10 cellular contexts compared by ENCODE assay signal in the genomic region with DNA sequence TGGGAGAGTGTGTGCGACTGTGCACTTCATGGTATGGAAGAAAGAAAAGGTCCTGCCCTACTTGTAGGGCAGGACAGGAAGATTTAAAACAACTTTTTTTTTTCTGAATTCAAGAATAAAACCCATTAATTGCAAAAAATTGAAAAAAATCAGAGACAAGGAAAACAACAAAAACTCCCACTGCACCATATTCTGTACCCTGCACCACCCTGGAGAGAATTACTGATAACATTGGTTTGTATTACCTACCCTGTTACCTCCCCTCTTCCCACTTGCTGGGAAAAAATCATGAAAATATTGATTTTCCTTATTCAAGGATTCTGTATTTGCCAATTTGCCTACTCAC.
A peak's percentile ranks its signal among the peaks of the same experiment; 100 is the strongest.
DNase-seq lines count a peak whose midpoint lies in the region; ATAC-seq, FAIRE-seq and TF ChIP-seq lines count a peak whose summit lies in the region.
"Had no signal": no experiment of that assay in that cellular context is flagged by ENCODE, and none has a peak within 500 bp of the region (broad histone marks: within the 10 kb centered on the region; RNA-seq: fewer than 3 reads in every experiment).

No MANE protein-coding gene starts in this region.

- intact Hi-C loops in HCT116 (cut with micrococcal nuclease): loop anchor here (1.0 to 5.0 kb wide), 2 partner anchors 267 to 1216 kb away; no protein-coding TSS in a partner anchor
- intact Hi-C loops in activated CD4-positive, alpha-beta T cell treated with anti-CD3 and anti-CD28 coated beads, Interleukin-2, amount 10 ng/mL, durations not matched to agents 24 days and 14 days (cut with micrococcal nuclease): loop anchor here (5.0 kb wide), 1 partner anchor 1216 kb away; no protein-coding TSS in a partner anchor

- H3K9me3 ChIP-seq in HCT116 (ENCODE audit: control insufficient read depth in 1 of 2, insufficient read depth in 1 of 2, low read depth in 1 of 2, low read length in 2 of 2) (no peaks in the 10 kb centered on the region; a peak in 1 of 4 replicates), keratinocyte (ENCODE audit: control insufficient read depth, low read depth, low read length) (no peaks in the 10 kb centered on the region)
- H3K9me3 ChIP-seq: Caco-2 had no signal

- no peaks in the 10 kb centered on the region for H3K36me3 Mint-ChIP-seq in activated CD4-positive, alpha-beta T cell treated with anti-CD3 and anti-CD28 coated beads, Interleukin-2, amount 10 ng/mL, durations not matched to agents 24 days and 14 days (ENCODE audit: low read depth)

- H3K27ac Mint-ChIP-seq in activated CD4-positive, alpha-beta T cell treated with anti-CD3 and anti-CD28 coated beads, Interleukin-2, amount 10 ng/mL, durations not matched to agents 24 days and 14 days: no peak overlapping the region

- H3K9ac ChIP-seq in HCT116 (ENCODE audit: low read length) (no peak overlapping the region), keratinocyte (ENCODE audit: control insufficient read depth, extremely low read depth, insufficient read depth, low read length) (peak overlapping the region; percentile 24)

- DNase-seq in HCT116 (ENCODE audit: low read depth, low spot score) (no peak), keratinocyte (ENCODE audit: low read depth, low spot score) (no peak), kidney glomerular epithelial cell (lab: John Stamatoyannopoulos, UW) (no peak), NK-92 (lab: John Stamatoyannopoulos, UW; ENCODE audit: unreplicated experiment) (no peak)
- DNase-seq in activated CD4-positive, alpha-beta T cell treated with anti-CD3 and anti-CD28 coated beads, Interleukin-2, amount 10 ng/mL, durations not matched to agents 24 days and 14 days: no peak
- DNase-seq: DMS153 had no signal

- no peaks in the 10 kb centered on the region for H3K9me1 ChIP-seq in keratinocyte (ENCODE audit: control insufficient read depth, extremely low read depth, insufficient read depth, low read length)

- no peak overlapping the region for H3K4me3 Mint-ChIP-seq in activated CD4-positive, alpha-beta T cell treated with anti-CD3 and anti-CD28 coated beads, Interleukin-2, amount 10 ng/mL, durations not matched to agents 24 days and 14 days

- H2AFZ ChIP-seq in HCT116 (ENCODE audit: low read depth, low read length, poor library complexity, severe bottlenecking): peak overlapping the region; percentile 68
- H2AFZ ChIP-seq in keratinocyte (ENCODE audit: control insufficient read depth, low read length): no peak overlapping the region

- H3K9me2 ChIP-seq in HCT116 (ENCODE audit: insufficient read depth): no peaks in the 10 kb centered on the region

- no TSS peak for BruUV-seq in HCT116 (replicated peaks; lab: Mats Ljungman, UMichigan)

- H3K79me2 ChIP-seq in HCT116 (ENCODE audit: insufficient read depth, low read length) (no peaks in the 10 kb centered on the region), keratinocyte (ENCODE audit: control insufficient read depth, insufficient read depth, low read length) (no peaks in the 10 kb centered on the region)

- ATAC-seq in HCT116: no peak
- ATAC-seq: Right ventricle myocardium inferior had no signal

- H3K9me3 Mint-ChIP-seq in activated CD4-positive, alpha-beta T cell treated with anti-CD3 and anti-CD28 coated beads, Interleukin-2, amount 10 ng/mL, durations not matched to agents 24 days and 14 days: no peaks in the 10 kb centered on the region

- RAD21 ChIA-PET in HCT116 (lab: Charles Lee; ENCODE audit: low non-redundant PET in 1 of 2, low total read pairs in 2 of 2, uncharacterized antibody in 2 of 2, unreplicated experiment in 2 of 2): interaction anchor here in 1 of 2 experiments (0.5 to 1.3 kb wide), 2 partner anchors 20 to 267 kb away, joined by 3 read pairs; no protein-coding TSS in a partner anchor

- dilution Hi-C loops in keratinocyte (cut with MboI; ENCODE audit: extremely low pct_ligation_motif_present, low sequenced_read_pairs): no loop called here

- CTCF ChIA-PET in HCT116 (lab: Charles Lee): interaction anchor here (0.7 to 1.9 kb wide), 7 partner anchors 10 to 1332 kb away, joined by 3 to 10 read pairs (median 3); no protein-coding TSS in a partner anchor

- peak overlapping the region; percentile 34 for H3K4me2 ChIP-seq in HCT116 (ENCODE audit: low read length)
- H3K4me2 ChIP-seq in keratinocyte (ENCODE audit: control insufficient read depth, extremely low read depth, insufficient read depth, low read depth, low read length): no peak overlapping the region

- POLR2A ChIA-PET in HCT116 (lab: Charles Lee): no interaction called here

- H3K4me1 ChIP-seq in HCT116 (ENCODE audit: control insufficient read depth in 1 of 2, insufficient read depth in 2 of 2, low read length in 2 of 2) (peaks cover 0 to 18% of the 10 kb centered on the region in 2 experiments; a peak in 2 of 4 replicates), keratinocyte (ENCODE audit: control insufficient read depth, extremely low read depth, insufficient read depth, low read length) (peaks cover 25% of the 10 kb centered on the region)
- H3K4me1 ChIP-seq: Caco-2 had no signal

- FAIRE-seq in keratinocyte (lab: Jason Lieb, UNC): no peak

- H3K36me3 ChIP-seq in HCT116 (ENCODE audit: control insufficient read depth in 1 of 2, insufficient read depth in 2 of 2, low read length in 2 of 2) (no peaks in the 10 kb centered on the region), keratinocyte (ENCODE audit: control insufficient read depth in 2 of 2, extremely low read depth in 1 of 2, insufficient read depth in 2 of 2, low read length in 2 of 2) (no peaks in the 10 kb centered on the region)

- TF ChIP-seq RAD21 in HCT116 (IDR thresholded peaks at IDR 0.05; ENCODE audit: low read depth): no peak

- TF ChIP-seq CTCF in 22Rv1 (IDR thresholded peaks at IDR 0.05) (peak; percentile 42), HCT116 (IDR thresholded peaks at IDR 0.05 in 2 of 3, conservative IDR thresholded peaks at IDR 0.05 in 1 of 3; ENCODE audit: borderline replicate concordance in 1 of 3, insufficient read depth in 1 of 3, low read depth in 2 of 3, low read length in 2 of 3) (no peak), VCaP (conservative IDR thresholded peaks at IDR 0.05) (peak; percentile 43), keratinocyte (optimal IDR thresholded peaks at IDR 0.05 in 1 of 3, IDR thresholded peaks at IDR 0.05 in 1 of 3, conservative IDR thresholded peaks at IDR 0.05 in 1 of 3; ENCODE audit: extremely low read depth in 1 of 3, insufficient read depth in 2 of 3, low read length in 3 of 3) (no peak)

- TF ChIP-seq POLR2A in HCT116 (IDR thresholded peaks at IDR 0.05; ENCODE audit: borderline replicate concordance, extremely low read depth, insufficient read depth, insufficient read length): no peak

- H3K27me3 ChIP-seq in HCT116 (ENCODE audit: insufficient read depth, low read length): no peaks in the 10 kb centered on the region
- H3K27me3 ChIP-seq in keratinocyte (ENCODE audit: control insufficient read depth, extremely low read depth, insufficient read depth, low read length): no peaks in the 10 kb centered on the region

- no peaks in the 10 kb centered on the region for H4K20me1 ChIP-seq in HCT116 (ENCODE audit: insufficient read depth)
- no peaks in the 10 kb centered on the region for H4K20me1 ChIP-seq in keratinocyte (ENCODE audit: control insufficient read depth, extremely low read depth, insufficient read depth, low read length)

- H3K27me3 Mint-ChIP-seq in activated CD4-positive, alpha-beta T cell treated with anti-CD3 and anti-CD28 coated beads, Interleukin-2, amount 10 ng/mL, durations not matched to agents 24 days and 14 days: peaks cover 13% of the 10 kb centered on the region

- H3K27ac ChIP-seq in 22Rv1 (no peak overlapping the region), HCT116 (ENCODE audit: low read depth, low read length) (no peak overlapping the region), VCaP (no peak overlapping the region), keratinocyte (ENCODE audit: control insufficient read depth, insufficient read depth, low read length) (peak overlapping the region; percentile 68)

- H3K4me1 Mint-ChIP-seq in activated CD4-positive, alpha-beta T cell treated with anti-CD3 and anti-CD28 coated beads, Interleukin-2, amount 10 ng/mL, durations not matched to agents 24 days and 14 days: peaks cover 7% of the 10 kb centered on the region

- H3K4me3 ChIP-seq in HCT116 (replicated peaks in 1 of 2; ENCODE audit: low read depth in 1 of 2, low read length in 2 of 2): no peak overlapping the region; a peak in 1 of 4 replicates
- H3K4me3 ChIP-seq in keratinocyte (ENCODE audit: control insufficient read depth in 2 of 3, extremely low read depth in 1 of 3, insufficient read depth in 2 of 3, low read depth in 1 of 3, low read length in 3 of 3): no peak overlapping the region

TF ChIP-seq in HCT116, 20 proteins besides CTCF, POLR2A, EP300 and RAD21:
- no peak for TF ChIP-seq POLR2AphosphoS5 (IDR thresholded peaks at IDR 0.05; ENCODE audit: low read depth, low read length)
- TF ChIP-seq, protein P1, sequence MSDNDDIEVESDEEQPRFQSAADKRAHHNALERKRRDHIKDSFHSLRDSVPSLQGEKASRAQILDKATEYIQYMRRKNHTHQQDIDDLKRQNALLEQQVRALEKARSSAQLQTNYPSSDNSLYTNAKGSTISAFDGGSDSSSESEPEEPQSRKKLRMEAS (IDR thresholded peaks at IDR 0.05): no peak
- TF ChIP-seq, protein P2, sequence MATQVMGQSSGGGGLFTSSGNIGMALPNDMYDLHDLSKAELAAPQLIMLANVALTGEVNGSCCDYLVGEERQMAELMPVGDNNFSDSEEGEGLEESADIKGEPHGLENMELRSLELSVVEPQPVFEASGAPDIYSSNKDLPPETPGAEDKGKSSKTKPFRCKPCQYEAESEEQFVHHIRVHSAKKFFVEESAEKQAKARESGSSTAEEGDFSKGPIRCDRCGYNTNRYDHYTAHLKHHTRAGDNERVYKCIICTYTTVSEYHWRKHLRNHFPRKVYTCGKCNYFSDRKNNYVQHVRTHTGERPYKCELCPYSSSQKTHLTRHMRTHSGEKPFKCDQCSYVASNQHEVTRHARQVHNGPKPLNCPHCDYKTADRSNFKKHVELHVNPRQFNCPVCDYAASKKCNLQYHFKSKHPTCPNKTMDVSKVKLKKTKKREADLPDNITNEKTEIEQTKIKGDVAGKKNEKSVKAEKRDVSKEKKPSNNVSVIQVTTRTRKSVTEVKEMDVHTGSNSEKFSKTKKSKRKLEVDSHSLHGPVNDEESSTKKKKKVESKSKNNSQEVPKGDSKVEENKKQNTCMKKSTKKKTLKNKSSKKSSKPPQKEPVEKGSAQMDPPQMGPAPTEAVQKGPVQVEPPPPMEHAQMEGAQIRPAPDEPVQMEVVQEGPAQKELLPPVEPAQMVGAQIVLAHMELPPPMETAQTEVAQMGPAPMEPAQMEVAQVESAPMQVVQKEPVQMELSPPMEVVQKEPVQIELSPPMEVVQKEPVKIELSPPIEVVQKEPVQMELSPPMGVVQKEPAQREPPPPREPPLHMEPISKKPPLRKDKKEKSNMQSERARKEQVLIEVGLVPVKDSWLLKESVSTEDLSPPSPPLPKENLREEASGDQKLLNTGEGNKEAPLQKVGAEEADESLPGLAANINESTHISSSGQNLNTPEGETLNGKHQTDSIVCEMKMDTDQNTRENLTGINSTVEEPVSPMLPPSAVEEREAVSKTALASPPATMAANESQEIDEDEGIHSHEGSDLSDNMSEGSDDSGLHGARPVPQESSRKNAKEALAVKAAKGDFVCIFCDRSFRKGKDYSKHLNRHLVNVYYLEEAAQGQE (IDR thresholded peaks at IDR 0.05; ENCODE audit: low read depth): no peak

Comparison
In these comparisons a context has a peak if more than half of its experiments do, and no peak if none do; other contexts are left out.
1. CTCF ChIP-seq: peak in 22Rv1 (single experiment) and VCaP (single experiment); none in HCT116 (0 of 3) and keratinocyte (0 of 3).